Comparison of ENCODE assay signal across 8 cellular contexts in the genomic region with DNA sequence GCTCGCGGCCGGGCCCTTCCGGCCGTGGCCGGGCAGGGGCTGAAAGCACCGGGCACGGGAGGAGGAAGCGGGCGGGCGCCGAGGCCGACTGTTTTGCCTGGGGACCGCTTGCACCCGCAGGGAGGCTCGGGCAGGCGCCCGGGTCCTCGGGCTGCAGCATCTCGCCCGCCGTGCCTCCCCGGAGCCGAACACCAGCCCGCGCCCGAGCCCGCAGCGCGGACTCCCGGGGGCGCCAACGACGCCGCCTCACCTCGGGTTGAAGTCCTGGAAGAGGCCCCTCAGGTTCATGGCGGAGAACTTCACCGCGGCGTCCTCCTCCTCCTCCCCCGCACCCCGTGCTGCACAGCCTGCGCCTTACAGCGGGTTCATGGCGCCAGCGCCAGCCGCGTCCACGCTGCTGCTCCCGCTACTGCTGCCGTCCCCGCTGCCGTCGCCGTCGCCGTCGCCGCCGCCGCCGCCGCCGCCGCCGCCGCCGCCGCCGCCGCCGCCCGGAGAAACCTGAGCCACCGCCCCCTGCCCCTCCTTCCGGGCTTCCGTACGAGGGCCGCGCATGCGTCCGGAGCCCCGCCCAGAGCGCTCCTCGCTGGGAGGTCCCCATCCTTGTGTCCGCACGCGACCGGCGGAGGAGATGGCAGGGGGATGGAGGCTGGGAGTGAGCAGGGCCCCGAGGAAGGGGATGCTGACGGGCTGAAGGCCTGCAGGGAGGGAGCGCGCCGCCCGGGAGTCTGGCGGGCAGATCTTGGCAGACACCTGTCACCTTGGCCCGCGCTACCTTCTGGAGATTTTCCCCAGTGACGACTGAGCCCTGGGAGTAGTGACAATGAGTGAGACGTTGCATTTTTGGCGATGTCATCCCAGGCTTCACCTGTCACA. TPM values are rescaled to one million over a fixed set of nuclear protein-coding genes. Genes with fewer than 3 reads are reported as not detected.
A peak's percentile ranks its signal among the peaks of the same experiment; 100 is the strongest.
DNase-seq lines count a peak whose midpoint lies in the region; ATAC-seq lines count a peak whose summit lies in the region.

A gene (minus strand): TSS at position 500 of the 873 bp plus-strand sequence. CDS start 212 bp downstream, at position 288.

- H3K36me3 Mint-ChIP-seq in CD4-positive, alpha-beta memory T cell = peaks cover 0 to 1% of the 10 kb centered on the region in 2 donors

- H3K27ac Mint-ChIP-seq in CD4-positive, alpha-beta memory T cell = peak within 1 kb of the TSS; percentile 83 to 95 (median 89)

- ATAC-seq in GM19455 (IDR thresholded peaks at IDR 0.05; ENCODE audit: unreplicated experiment) = peak; percentile 94

- H3K27ac ChIP-seq in CD4-positive, alpha-beta memory T cell (ENCODE audit: low read depth, low read length) = peak within 1 kb of the TSS; percentile 49
- H3K27ac ChIP-seq in esophagus (ENCODE audit: low read depth in 2 of 2, low read length in 1 of 2) = peak within 1 kb of the TSS; percentile 48 to 61

- H3K4me1 Mint-ChIP-seq in CD4-positive, alpha-beta memory T cell = peaks cover 22 to 45% (median 34%) of the 10 kb centered on the region in 4 donors

- POLR2A ChIA-PET in CD4-positive, alpha-beta memory T cell (lab: Charles Lee; ENCODE audit: partially characterized antibody) = no interaction called here

- peak within 1 kb of the TSS; percentile 85 for H3K9ac ChIP-seq in NT2/D1 (ENCODE audit: insufficient read length, low read depth)

- no peaks in the 10 kb centered on the region for H3K9me3 Mint-ChIP-seq in CD4-positive, alpha-beta memory T cell

- DNase-seq in CD4-positive, alpha-beta memory T cell = peak; percentile 70 to 78 (median 75)
- peak; percentile 70 for DNase-seq in HK-2 (ENCODE audit: unreplicated experiment)
- DNase-seq in NT2/D1 (ENCODE audit: low read depth, low spot score) = peak; percentile 47
- peak; percentile 57 for DNase-seq in activated T-cell treated with anti-CD3 and anti-CD28 coated beads for 24 hours (ENCODE audit: low read depth)
- DNase-seq in myocyte (ENCODE audit: low read depth) = peak; percentile 63
- DNase-seq in stimulated activated CD8-positive, alpha-beta memory T cell treated with anti-CD3 and anti-CD28 coated beads, Interleukin-7, amount 100 ng/mL, for 4 hours (ENCODE audit: low read depth in 2 of 2) = peak; percentile 41 to 67

- CTCF ChIA-PET in CD4-positive, alpha-beta memory T cell (lab: Charles Lee; ENCODE audit: partially characterized antibody) = no interaction called here

- no peaks in the 10 kb centered on the region for H3K9me3 ChIP-seq in CD4-positive, alpha-beta memory T cell (ENCODE audit: control insufficient read depth in 1 of 2, low read length in 2 of 2)
- H3K9me3 ChIP-seq in NT2/D1 (ENCODE audit: insufficient read depth, low read length) (no peaks in the 10 kb centered on the region), esophagus (ENCODE audit: control insufficient read depth in 2 of 2, insufficient read depth in 1 of 2, low read depth in 1 of 2, low read length in 1 of 2) (no peaks in the 10 kb centered on the region)

- intact Hi-C loops in CD4-positive, alpha-beta memory T cell (cut with micrococcal nuclease) = loop anchor here (5.0 kb wide), 2 partner anchors 119 to 1766 kb away; a partner anchor contains a TSS

- H3K4me3 Mint-ChIP-seq in CD4-positive, alpha-beta memory T cell = peak within 1 kb of the TSS; percentile 89 to 95 (median 92)

- 0 to 24% methylated on average over 31 to 97 of the region's 101 CpGs for WGBS in esophagus, 2 donors

- H3K4me1 ChIP-seq in CD4-positive, alpha-beta memory T cell (ENCODE audit: insufficient read depth, low read length) = peaks cover 37% of the 10 kb centered on the region
- H3K4me1 ChIP-seq in NT2/D1 (ENCODE audit: insufficient read depth, insufficient read length) (no peaks in the 10 kb centered on the region), esophagus (ENCODE audit: control insufficient read depth in 2 of 2, insufficient read depth in 2 of 2, low read length in 1 of 2) (peaks cover 2 to 5% of the 10 kb centered on the region in 2 donors)

- no peaks in the 10 kb centered on the region for H3K27me3 ChIP-seq in CD4-positive, alpha-beta memory T cell (ENCODE audit: insufficient read depth, low read length)
- H3K27me3 ChIP-seq in NT2/D1 (ENCODE audit: insufficient read depth, insufficient read length) (peaks cover 18% of the 10 kb centered on the region), esophagus (ENCODE audit: control insufficient read depth in 1 of 2, insufficient read depth in 2 of 2, low read length in 2 of 2) (no peaks in the 10 kb centered on the region)

- H3K27me3 Mint-ChIP-seq in CD4-positive, alpha-beta memory T cell = peaks cover 2 to 4% of the 10 kb centered on the region in 2 donors

- no peaks in the 10 kb centered on the region for H3K36me3 ChIP-seq in CD4-positive, alpha-beta memory T cell (ENCODE audit: insufficient read depth, low read length)
- H3K36me3 ChIP-seq in NT2/D1 (ENCODE audit: insufficient read depth, insufficient read length, low read length) (peaks cover 4% of the 10 kb centered on the region), esophagus (ENCODE audit: control insufficient read depth in 2 of 2, insufficient read depth in 2 of 2, low read length in 1 of 2) (no peaks in the 10 kb centered on the region)

- H3K4me3 ChIP-seq in CD4-positive, alpha-beta memory T cell (ENCODE audit: low read length in 2 of 2) = peak within 1 kb of the TSS; percentile 57 to 65
- H3K4me3 ChIP-seq in NT2/D1 (ENCODE audit: insufficient read length, low read depth) = peak within 1 kb of the TSS; percentile 60
- peak within 1 kb of the TSS; percentile 61 to 82 for H3K4me3 ChIP-seq in esophagus (ENCODE audit: low read depth in 1 of 2, low read length in 2 of 2)

RNA-seq across cellular contexts. Expression of the gene that starts here (rescaled TPM):
- 10 to 100 TPM; 25.6 to 27.6 TPM for total RNA-seq in CD4-positive, alpha-beta memory T cell
- 10 to 100 TPM; 13.9 to 17.9 TPM for polyA plus RNA-seq in CD4-positive, alpha-beta memory T cell
- 10 to 100 TPM; 10.9 to 11.1 TPM for polyA plus RNA-seq in esophagus
- total RNA-seq in myocyte = 15.5 and 16.6 TPM in 2 replicates
- 25.0 TPM for polyA plus RNA-seq in myocyte (2012)

Comparison
In these comparisons a context has a peak if more than half of its experiments do, and no peak if none do; other contexts are left out.
1. Peak in every context shown above with its lines: DNase-seq, ATAC-seq, H3K4me3 ChIP-seq and H3K27ac ChIP-seq.